ENCODE assay signal across 12 cellular contexts in genomic region chr17:77810536-77810935, GRCh38.
A peak's percentile ranks its signal among the peaks of the same experiment; 100 is the strongest.
DNase-seq lines count a peak whose midpoint lies in the region; ATAC-seq and TF ChIP-seq lines count a peak whose summit lies in the region.
"Had no signal": no experiment of that assay in that cellular context is flagged by ENCODE, and none has a peak within 500 bp of the region (broad histone marks: within the 10 kb centered on the region; RNA-seq: fewer than 3 reads in every experiment).

No MANE protein-coding gene starts in this region.

- H3K27me3 ChIP-seq in A673 (replicated peaks; ENCODE audit: insufficient read depth, low read depth, low read length, poor library complexity) (no peaks in the 10 kb centered on the region), MG63 (no peaks in the 10 kb centered on the region), mesendoderm (ENCODE audit: insufficient read depth, low read length, poor library complexity) (no peaks in the 10 kb centered on the region)

- H3K4me1 ChIP-seq in A673 (ENCODE audit: insufficient read depth, low read length, poor library complexity, severe bottlenecking) (no peaks in the 10 kb centered on the region), mesendoderm (ENCODE audit: control insufficient read depth, low read depth, low read length) (no peaks in the 10 kb centered on the region)

- TF ChIP-seq CTCF in A673 (conservative IDR thresholded peaks at IDR 0.05; ENCODE audit: low read depth, low read length) (no peak), epithelial cell of esophagus (IDR thresholded peaks at IDR 0.05; ENCODE audit: insufficient read depth, low read depth, low read length, missing control alignments) (no peak)

- H2BK5ac ChIP-seq in mesendoderm (ENCODE audit: low read length) = no peak overlapping the region

- H3K79me2 ChIP-seq in mesendoderm (ENCODE audit: control insufficient read depth, insufficient read depth, low read length) = no peaks in the 10 kb centered on the region

- H4K5ac ChIP-seq in mesendoderm (ENCODE audit: low read length) = no peak overlapping the region

- POLR2A ChIA-PET in A673 (lab: Charles Lee; ENCODE audit: low non-redundant PET) = no interaction called here

- H3K56ac ChIP-seq in mesendoderm (ENCODE audit: low read length) = no peak overlapping the region

- no peaks in the 10 kb centered on the region for H3K27me3 Mint-ChIP-seq in activated T-helper 17 cell treated with anti-CD3 and anti-CD28 coated beads, Interleukin-2, amount 50 U/mL, for 72 hours
- H3K27me3 Mint-ChIP-seq: natural killer cell treated with Interleukin-12 subunit alpha and Interleukin-12 subunit beta and Interleukin-15 and Interleukin-18, amount 100 ng/mL, for 72 hours had no signal

- no TSS peak for BruUV-seq in A673 (replicated peaks; lab: Mats Ljungman, UMichigan)

- H3K4me3 Mint-ChIP-seq in activated T-helper 17 cell treated with anti-CD3 and anti-CD28 coated beads, Interleukin-2, amount 50 U/mL, for 72 hours = no peak overlapping the region
- H3K4me3 Mint-ChIP-seq: natural killer cell treated with Interleukin-12 subunit alpha and Interleukin-12 subunit beta and Interleukin-15 and Interleukin-18, amount 100 ng/mL, for 72 hours had no signal

- H2AK5ac ChIP-seq in mesendoderm (ENCODE audit: low read length) = no peak overlapping the region

- H3K27ac ChIP-seq in A673 (ENCODE audit: low read depth, low read length, poor library complexity, severe bottlenecking) (no peak overlapping the region), mesendoderm (ENCODE audit: low read depth, low read length) (no peak overlapping the region)

- WGBS in mesendoderm (ENCODE audit: extremely low coverage, insufficient coverage, low lambda C conversion rate) = no CpG with 5 or more reads among the region's 1 CpG

- H3K18ac ChIP-seq in mesendoderm (ENCODE audit: low read length) = no peak overlapping the region

- CTCF ChIA-PET in A673 (lab: Charles Lee) = no interaction called here

- intact Hi-C loops in A673 (cut with micrococcal nuclease; ENCODE audit: unreplicated experiment) = no loop called here

- no peak overlapping the region for H3K9ac ChIP-seq in mesendoderm (ENCODE audit: low read length)

- H3K4me2 ChIP-seq in mesendoderm (ENCODE audit: low read length) = no peak overlapping the region

- H4K8ac ChIP-seq in mesendoderm (ENCODE audit: low read depth, low read length) = no peak overlapping the region

- H2BK15ac ChIP-seq in mesendoderm (replicated peaks; ENCODE audit: low read depth) = no peak overlapping the region

- no peak overlapping the region for H2BK120ac ChIP-seq in mesendoderm (ENCODE audit: low read depth, low read length)

- ATAC-seq in GM18858 (IDR thresholded peaks at IDR 0.05; ENCODE audit: unreplicated experiment) = no peak
- ATAC-seq in activated T-helper 17 cell treated with anti-CD3 and anti-CD28 coated beads, Interleukin-2, amount 50 U/mL, for 72 hours (replicated peaks) = no peak
- ATAC-seq: natural killer cell treated with Interleukin-12 subunit alpha and Interleukin-12 subunit beta and Interleukin-15 and Interleukin-18, amount 100 ng/mL, for 72 hours had no signal

- no peak overlapping the region for H3K23ac ChIP-seq in mesendoderm (ENCODE audit: low read length)

- H3K79me1 ChIP-seq in mesendoderm (ENCODE audit: low read length) = no peaks in the 10 kb centered on the region

- no peaks in the 10 kb centered on the region for H3K4me1 Mint-ChIP-seq in activated T-helper 17 cell treated with anti-CD3 and anti-CD28 coated beads, Interleukin-2, amount 50 U/mL, for 72 hours

- DNase-seq in A673 (ENCODE audit: low spot score) = peak; percentile 35
- peak; percentile 86 for DNase-seq in MG63
- peak; percentile 13 for DNase-seq in epithelial cell of esophagus (ENCODE audit: low read depth)
- peak; percentile 73 for DNase-seq in mesendoderm
- DNase-seq in T-helper 9 cell = no peak
- no peak for DNase-seq in stimulated activated CD4-positive, alpha-beta T cell treated with anti-CD3 and anti-CD28 coated beads, Interleukin-1b, Interleukin-23, amount 100 ng/mL, for 48 hours
- DNase-seq: cerebellar nuclear complex; NCI-H2171; stimulated activated CD4-positive, alpha-beta T cell treated with anti-CD3 and anti-CD28 coated beads, Interleukin-2, amount 100 ng/mL, for 24 hours had no signal

- H3K9me3 ChIP-seq in A673 (ENCODE audit: low read depth, low read length, poor library complexity, severe bottlenecking) (no peaks in the 10 kb centered on the region), MG63 (no peaks in the 10 kb centered on the region)

- H3K36me3 ChIP-seq in A673 (ENCODE audit: insufficient read depth, low read length, poor library complexity, severe bottlenecking) = no peaks in the 10 kb centered on the region
- no peaks in the 10 kb centered on the region for H3K36me3 ChIP-seq in MG63
- H3K36me3 ChIP-seq in mesendoderm (ENCODE audit: control insufficient read depth, insufficient read depth, low read length) = no peaks in the 10 kb centered on the region

- H3K9me3 Mint-ChIP-seq in activated T-helper 17 cell treated with anti-CD3 and anti-CD28 coated beads, Interleukin-2, amount 50 U/mL, for 72 hours = no peaks in the 10 kb centered on the region
- H3K9me3 Mint-ChIP-seq: natural killer cell treated with Interleukin-12 subunit alpha and Interleukin-12 subunit beta and Interleukin-15 and Interleukin-18, amount 100 ng/mL, for 72 hours had no signal

- H3K27ac Mint-ChIP-seq in activated T-helper 17 cell treated with anti-CD3 and anti-CD28 coated beads, Interleukin-2, amount 50 U/mL, for 72 hours = no peak overlapping the region
- H3K27ac Mint-ChIP-seq: natural killer cell treated with Interleukin-12 subunit alpha and Interleukin-12 subunit beta and Interleukin-15 and Interleukin-18, amount 100 ng/mL, for 72 hours had no signal

- H3K36me3 Mint-ChIP-seq in activated T-helper 17 cell treated with anti-CD3 and anti-CD28 coated beads, Interleukin-2, amount 50 U/mL, for 72 hours (ENCODE audit: low read depth) = no peaks in the 10 kb centered on the region
- H3K36me3 Mint-ChIP-seq: natural killer cell treated with Interleukin-12 subunit alpha and Interleukin-12 subunit beta and Interleukin-15 and Interleukin-18, amount 100 ng/mL, for 72 hours had no signal

- no peak overlapping the region for H3K4ac ChIP-seq in mesendoderm (ENCODE audit: low read depth, low read length)

- H3K4me3 ChIP-seq in A673 (ENCODE audit: low read depth, low read length, poor library complexity, severe bottlenecking) (no peak overlapping the region), MG63 (no peak overlapping the region), epithelial cell of esophagus (ENCODE audit: low read length) (no peak overlapping the region), mesendoderm (ENCODE audit: low read length) (no peak overlapping the region)

Comparison
In these comparisons a context has a peak if more than half of its experiments do, and no peak if none do; other contexts are left out.
1. DNase-seq: peak in A673 (single experiment), MG63 (single experiment), epithelial cell of esophagus (single experiment) and mesendoderm (single experiment); none in T-helper 9 cell (single experiment) and stimulated activated CD4-positive, alpha-beta T cell treated with anti-CD3 and anti-CD28 coated beads, Interleukin-1b, Interleukin-23, amount 100 ng/mL, for 48 hours (single experiment).